ENCODE assay signal across 8 cellular contexts in the genomic region with DNA sequence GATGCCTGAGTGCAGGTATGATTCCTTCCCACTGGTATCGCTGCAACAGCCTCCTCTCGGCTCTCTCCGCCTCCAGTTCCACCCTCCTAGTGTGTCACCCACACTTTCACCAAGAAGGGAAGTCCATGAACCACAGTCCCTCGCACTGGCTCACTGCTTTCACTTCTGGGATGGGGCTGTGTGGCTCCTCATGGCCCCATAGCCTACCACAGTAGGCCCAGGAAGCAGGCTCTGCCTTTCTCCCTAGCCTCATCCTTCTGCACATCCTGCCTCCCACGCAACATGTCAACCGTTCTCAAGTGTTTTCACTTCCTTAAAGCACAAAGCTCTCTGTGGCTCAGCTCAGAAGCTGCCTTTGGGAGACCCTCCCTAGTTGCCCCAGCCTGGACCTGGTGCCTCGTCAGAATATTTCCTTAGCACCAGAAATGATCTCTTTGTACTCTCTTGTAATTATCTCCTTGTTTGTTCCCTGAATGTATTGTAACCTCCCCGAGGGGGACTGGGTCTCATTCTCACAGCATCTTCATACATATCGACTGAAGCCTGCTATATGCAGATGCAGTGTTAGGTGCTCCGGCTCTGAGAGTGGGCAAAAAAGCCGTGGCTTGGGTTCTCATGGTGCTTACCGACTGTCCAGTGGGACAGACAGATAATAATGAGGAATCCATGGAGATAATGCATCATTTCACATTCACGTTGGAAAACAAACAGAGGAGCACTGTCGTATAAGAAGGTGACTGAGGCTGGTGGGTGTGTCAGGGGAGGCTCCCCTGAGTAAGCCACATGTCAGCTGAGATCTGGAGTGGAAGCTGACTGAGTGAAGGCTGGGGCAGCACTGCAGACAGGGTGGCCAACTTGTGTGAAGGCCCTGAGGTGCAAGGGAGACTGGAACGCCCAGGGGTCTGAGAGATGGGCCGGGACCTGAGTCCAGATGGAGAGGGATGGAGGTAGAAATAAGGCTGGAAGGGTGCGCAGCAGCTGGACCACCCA.
DNase-seq lines count a peak whose midpoint lies in the region; ATAC-seq and TF ChIP-seq lines count a peak whose summit lies in the region.

No MANE protein-coding gene starts in this region.

- H3K4me3 Mint-ChIP-seq in stimulated activated memory B cell treated with anti-CD40 and anti-IgM and Interleukin-4, amounts not matched to agents 10 μg/mL and 1 μg/mL and 100 μg/mL, for 72 hours = peak overlapping the region; percentile 73

- TF ChIP-seq CTCF in DOHH2 (IDR thresholded peaks at IDR 0.05; ENCODE audit: low read depth, low read length, poor library complexity, severe bottlenecking) (no peak), PC-9 (conservative IDR thresholded peaks at IDR 0.05) (no peak)

- peak overlapping the region; percentile 58 for H3K4me2 ChIP-seq in DOHH2 (ENCODE audit: low read length)
- H3K4me2 ChIP-seq in PC-9 = no peak overlapping the region

- peak; percentile 48 for ATAC-seq in GM19467 (IDR thresholded peaks at IDR 0.05; ENCODE audit: unreplicated experiment)
- peak; percentile 55 for ATAC-seq in HG03469 (IDR thresholded peaks at IDR 0.05; ENCODE audit: unreplicated experiment)
- peak; percentile 70 to 84 for ATAC-seq in activated naive CD4-positive, alpha-beta T cell treated with anti-CD3 and anti-CD28 coated beads, Interleukin-2, amount 50 U/mL, for 72 hours
- peak; percentile 82 for ATAC-seq in stimulated activated memory B cell treated with anti-CD40 and anti-IgM and Interleukin-4, amounts not matched to agents 10 μg/mL and 1 μg/mL and 100 μg/mL, for 72 hours

- H3K4me3 ChIP-seq in DOHH2 (ENCODE audit: low read length) (peak overlapping the region; percentile 40), PC-9 (no peak overlapping the region)

- H4K20me1 ChIP-seq in DOHH2 (ENCODE audit: control insufficient read depth, insufficient read depth, low read depth, low read length) = no peaks in the 10 kb centered on the region
- no peaks in the 10 kb centered on the region for H4K20me1 ChIP-seq in PC-9 (ENCODE audit: insufficient read depth)

- H3K36me3 Mint-ChIP-seq in activated naive CD4-positive, alpha-beta T cell treated with anti-CD3 and anti-CD28 coated beads, Interleukin-2, amount 50 U/mL, for 72 hours = peaks cover 0 to 2% of the 10 kb centered on the region in 2 donors
- H3K36me3 Mint-ChIP-seq in stimulated activated memory B cell treated with anti-CD40 and anti-IgM and Interleukin-4, amounts not matched to agents 10 μg/mL and 1 μg/mL and 100 μg/mL, for 72 hours = peaks cover 8% of the 10 kb centered on the region

- H3K79me2 ChIP-seq in DOHH2 (ENCODE audit: control insufficient read depth, low read length) = no peaks in the 10 kb centered on the region
- H3K79me2 ChIP-seq in PC-9 (ENCODE audit: low read depth) = no peaks in the 10 kb centered on the region

- H3K36me3 ChIP-seq in DOHH2 (ENCODE audit: control insufficient read depth, low read length) (no peaks in the 10 kb centered on the region), PC-9 (ENCODE audit: low read depth) (no peaks in the 10 kb centered on the region)

- H3F3A ChIP-seq in DOHH2 (ENCODE audit: control insufficient read depth, insufficient read depth) = 0 out of 2 replicates have a peak, but pooled peaks cover 3% of the 10 kb centered on the region
- peaks cover 3% of the 10 kb centered on the region; the same call in 1 of the 2 replicates for H3F3A ChIP-seq in PC-9 (ENCODE audit: insufficient read depth, low read depth)

- no peaks in the 10 kb centered on the region for H3K9me2 ChIP-seq in DOHH2 (replicated peaks; ENCODE audit: control insufficient read depth, low read length)
- no peaks in the 10 kb centered on the region for H3K9me2 ChIP-seq in PC-9 (ENCODE audit: insufficient read depth)

- no peaks in the 10 kb centered on the region for H3K9me3 ChIP-seq in DOHH2 (ENCODE audit: control insufficient read depth, insufficient read depth, low read length)
- H3K9me3 ChIP-seq in PC-9 (ENCODE audit: insufficient read depth, low read depth) = no peaks in the 10 kb centered on the region

- CTCF ChIA-PET in PC-9 (lab: Charles Lee) = interaction anchor here (0.5 to 0.6 kb wide), 2 partner anchors 285 to 593 kb away, joined by 4 read pairs; no protein-coding TSS in a partner anchor

- BruUV-seq in PC-9 (replicated peaks; lab: Mats Ljungman, UMichigan) = no TSS peak

- H3K4me1 ChIP-seq in DOHH2 (ENCODE audit: control insufficient read depth, low read length) (peaks cover 35% of the 10 kb centered on the region), PC-9 (replicated peaks; ENCODE audit: insufficient read depth) (peaks cover 3% of the 10 kb centered on the region)

- H2AFZ ChIP-seq in PC-9 = no peak overlapping the region

- H3K9me3 Mint-ChIP-seq in activated naive CD4-positive, alpha-beta T cell treated with anti-CD3 and anti-CD28 coated beads, Interleukin-2, amount 50 U/mL, for 72 hours = no peaks in the 10 kb centered on the region
- no peaks in the 10 kb centered on the region for H3K9me3 Mint-ChIP-seq in stimulated activated memory B cell treated with anti-CD40 and anti-IgM and Interleukin-4, amounts not matched to agents 10 μg/mL and 1 μg/mL and 100 μg/mL, for 72 hours

- peaks cover 2% of the 10 kb centered on the region for H3K27me3 ChIP-seq in DOHH2 (ENCODE audit: control insufficient read depth, low read length)
- H3K27me3 ChIP-seq in PC-9 (ENCODE audit: insufficient read depth, low read depth) = peaks cover 34% of the 10 kb centered on the region

- peak; percentile 44 to 76 for DNase-seq in activated naive CD4-positive, alpha-beta T cell treated with anti-CD3 and anti-CD28 coated beads, Interleukin-2, amount 50 U/mL, for 72 hours (ENCODE audit: low spot score in 2 of 2)
- DNase-seq in PC-9 = no peak
- no peak for DNase-seq in effector CD8-positive, alpha-beta T cell (lab: John Stamatoyannopoulos, UW)
- DNase-seq in NCI-H187 (lab: John Stamatoyannopoulos, UW) = no peak

- H3K27me3 Mint-ChIP-seq in stimulated activated memory B cell treated with anti-CD40 and anti-IgM and Interleukin-4, amounts not matched to agents 10 μg/mL and 1 μg/mL and 100 μg/mL, for 72 hours = no peaks in the 10 kb centered on the region

- H3K4me1 Mint-ChIP-seq in stimulated activated memory B cell treated with anti-CD40 and anti-IgM and Interleukin-4, amounts not matched to agents 10 μg/mL and 1 μg/mL and 100 μg/mL, for 72 hours = peaks cover 54% of the 10 kb centered on the region

- H3K27ac Mint-ChIP-seq in activated naive CD4-positive, alpha-beta T cell treated with anti-CD3 and anti-CD28 coated beads, Interleukin-2, amount 50 U/mL, for 72 hours = peak overlapping the region; percentile 0 to 49
- peak overlapping the region; percentile 71 for H3K27ac Mint-ChIP-seq in stimulated activated memory B cell treated with anti-CD40 and anti-IgM and Interleukin-4, amounts not matched to agents 10 μg/mL and 1 μg/mL and 100 μg/mL, for 72 hours

- intact Hi-C loops in PC-9 (cut with micrococcal nuclease; ENCODE audit: unreplicated experiment) = loop anchor here (5.0 kb wide), 2 partner anchors 273 to 497 kb away; no protein-coding TSS in a partner anchor

- H3K27ac ChIP-seq in DOHH2 (ENCODE audit: low read depth, low read length) (peak overlapping the region; percentile 20; the same call in 1 of the 2 replicates), PC-9 (no peak overlapping the region)

- POLR2A ChIA-PET in PC-9 (lab: Charles Lee; ENCODE audit: unreplicated experiment) = no interaction called here

Comparison
In these comparisons a context has a peak if more than half of its experiments do, and no peak if none do; other contexts are left out.
1. DNase-seq: peak in activated naive CD4-positive, alpha-beta T cell treated with anti-CD3 and anti-CD28 coated beads, Interleukin-2, amount 50 U/mL, for 72 hours (2 of 2); none in PC-9 (0 of 2), effector CD8-positive, alpha-beta T cell (single experiment) and NCI-H187 (0 of 2).
2. Peak in every context shown above with its lines, with median percentiles within 50 percentile points of each other: ATAC-seq.